8 cellular contexts compared by ENCODE assay signal in genomic region chr5:139696167-139696893, GRCh38. TPM values are rescaled to one million over a fixed set of nuclear protein-coding genes. Genes with fewer than 3 reads are reported as not detected.
A peak's percentile ranks its signal among the peaks of the same experiment; 100 is the strongest.
DNase-seq lines count a peak whose midpoint lies in the region; ATAC-seq and TF ChIP-seq lines count a peak whose summit lies in the region.

No MANE protein-coding gene starts in this region.

- no peak for TF ChIP-seq EP300 in neural cell (conservative IDR thresholded peaks at IDR 0.05; ENCODE audit: poor library complexity, severe bottlenecking)

- H3K27ac ChIP-seq in AG04450 (ENCODE audit: low read depth, low read length): peak overlapping the region; percentile 96
- peak overlapping the region; percentile 11 for H3K27ac ChIP-seq in duodenal mucosa (ENCODE audit: low read depth, low read length)
- H3K27ac ChIP-seq in neural cell (ENCODE audit: low read length): no peak overlapping the region

- H4K20me1 ChIP-seq in neural cell (ENCODE audit: insufficient read depth): no peaks in the 10 kb centered on the region

- H3K9me3 ChIP-seq in AG04450 (ENCODE audit: control insufficient read depth, insufficient read depth, low read length): no peaks in the 10 kb centered on the region
- no peaks in the 10 kb centered on the region for H3K9me3 ChIP-seq in duodenal mucosa (ENCODE audit: control insufficient read depth in 1 of 2, low read length in 2 of 2)
- H3K9me3 ChIP-seq in neural cell (ENCODE audit: low read length): no peaks in the 10 kb centered on the region

- in situ Hi-C loops in GM13977 (cut with MboI; ENCODE audit: low pct_unique_long_range_greater_than_20kb, low sequenced_read_pairs, unreplicated experiment): loop anchor here (10.0 kb wide), 1 partner anchor 62 kb away; no protein-coding TSS in a partner anchor

- H3K4me3 Mint-ChIP-seq in IgD-negative memory B cell: peak overlapping the region; percentile 2 to 81 (median 40)

- no peaks in the 10 kb centered on the region for H3F3A ChIP-seq in neural cell (ENCODE audit: insufficient read depth, low read length, poor library complexity, severe bottlenecking)

- H3K79me2 ChIP-seq in neural cell (replicated peaks; ENCODE audit: insufficient read depth, low read length): no peaks in the 10 kb centered on the region

- H3K9ac ChIP-seq in duodenal mucosa (ENCODE audit: low read depth in 1 of 2, low read length in 2 of 2) (no peak overlapping the region), neural cell (ENCODE audit: low read length) (peak overlapping the region; percentile 50)

- peak overlapping the region; percentile 53; the same call in 1 of the 2 replicates for H3K4me3 ChIP-seq in AG04450 (ENCODE audit: low read depth, low read length)
- H3K4me3 ChIP-seq in duodenal mucosa (ENCODE audit: low read depth in 1 of 2, low read length in 2 of 2): no peak overlapping the region
- H3K4me3 ChIP-seq in neural cell (ENCODE audit: low read length): no peak overlapping the region

- H3K4me2 ChIP-seq in neural cell (ENCODE audit: low read length): no peak overlapping the region

- ATAC-seq in GM21390 (IDR thresholded peaks at IDR 0.05; ENCODE audit: unreplicated experiment): no peak

- no peaks in the 10 kb centered on the region for H3K9me2 ChIP-seq in neural cell (ENCODE audit: insufficient read depth, low read length)

- no peaks in the 10 kb centered on the region for H3K36me3 ChIP-seq in duodenal mucosa (ENCODE audit: control insufficient read depth in 1 of 2, insufficient read depth in 2 of 2, low read length in 2 of 2)
- H3K36me3 ChIP-seq in neural cell (ENCODE audit: insufficient read depth, low read length): no peaks in the 10 kb centered on the region

- no peak for TF ChIP-seq RAD21 in neural cell (conservative IDR thresholded peaks at IDR 0.05)

- H3K27me3 Mint-ChIP-seq in IgD-negative memory B cell: peaks cover 24% of the 10 kb centered on the region

- no peak overlapping the region for H3K27ac Mint-ChIP-seq in IgD-negative memory B cell

- no peak for TF ChIP-seq CTCF in AG04450 (IDR thresholded peaks at IDR 0.05; ENCODE audit: low read depth, low read length)
- TF ChIP-seq CTCF in neural cell (IDR thresholded peaks at IDR 0.05; ENCODE audit: poor library complexity, severe bottlenecking): no peak
- TF ChIP-seq CTCF in GM13977 (IDR thresholded peaks at IDR 0.05; ENCODE audit: extremely low read depth, insufficient read depth, missing control alignments): no peak

- POLR2A ChIA-PET in AG04450 (lab: Yijun Ruan, JAX): interaction anchor here (0.5 to 1.7 kb wide), 6 partner anchors 15 to 60 kb away, joined by 3 to 7 read pairs (median 4); no protein-coding TSS in a partner anchor

- no peaks in the 10 kb centered on the region for H3K9me3 Mint-ChIP-seq in IgD-negative memory B cell

- H3K27me3 ChIP-seq in AG04450 (ENCODE audit: control insufficient read depth, insufficient read depth, low read length) (no peaks in the 10 kb centered on the region), duodenal mucosa (ENCODE audit: control insufficient read depth in 1 of 2, insufficient read depth in 2 of 2, low read length in 2 of 2) (peaks cover 7% of the 10 kb centered on the region in 2 donors), neural cell (ENCODE audit: insufficient read depth, low read depth, low read length) (no peaks in the 10 kb centered on the region)

- no peak for DNase-seq in AG04450 (ENCODE audit: low read depth, low spot score)
- no peak for DNase-seq in SIG-M5 treated with dmso at 0.1 percent for 504 hours (lab: John Stamatoyannopoulos, UW; ENCODE audit: unreplicated experiment)
- DNase-seq in GM13977 (ENCODE audit: low spot score): no peak
- no peak for DNase-seq in activated CD4-positive, alpha-beta T cell treated with anti-CD3 and anti-CD28 coated beads, Interleukin-2, amount 50 U/mL, for 1 hour

- H2AFZ ChIP-seq in neural cell (ENCODE audit: low read depth, low read length): no peak overlapping the region

- peaks cover 35 to 37% of the 10 kb centered on the region in 2 donors for H3K4me1 ChIP-seq in duodenal mucosa (ENCODE audit: control insufficient read depth in 1 of 2, insufficient read depth in 2 of 2, low read length in 2 of 2)

- no peaks in the 10 kb centered on the region for H3K36me3 Mint-ChIP-seq in IgD-negative memory B cell

- CTCF ChIA-PET in AG04450 (lab: Charles Lee): no interaction called here

- H3K4me1 Mint-ChIP-seq in IgD-negative memory B cell: peaks cover 16 to 22% (median 22%) of the 10 kb centered on the region in 3 donors

TF ChIP-seq in neural cell, 6 proteins besides CTCF, POLR2A, EP300 and RAD21:
- no peak for TF ChIP-seq TAF1 (IDR thresholded peaks at IDR 0.05; ENCODE audit: low read depth)
- TF ChIP-seq REST (IDR thresholded peaks at IDR 0.05; ENCODE audit: borderline replicate concordance): no peak

RNA-seq across cellular contexts. Expression of gene CXXC5, which starts 48.2 kb away (rescaled TPM):
- polyA plus RNA-seq in AG04450 (2011; rRNA removed): 21.3 and 21.5 TPM in 2 replicates
- polyA minus RNA-seq in AG04450 (2011; rRNA and poly(A)+ RNA removed): 10.1 and 13.0 TPM in 2 replicates
- polyA plus RNA-seq in IgD-negative memory B cell: 447 TPM
- polyA plus RNA-seq in neural cell: 24.4 and 38.0 TPM in 2 replicates
- 37.0 and 40.1 TPM in 2 replicates for polyA minus RNA-seq in neural cell

Comparison
In these comparisons a context has a peak if more than half of its experiments do, and no peak if none do; other contexts are left out.
1. RNA of gene CXXC5, which starts 48.2 kb away (polyA plus RNA-seq): 447 TPM in IgD-negative memory B cell (single experiment); 24.4 to 38.0 TPM in neural cell and 21.3 to 21.5 TPM in AG04450; every median in the first group is over 10 times any median in the second.